In the genomic region with DNA sequence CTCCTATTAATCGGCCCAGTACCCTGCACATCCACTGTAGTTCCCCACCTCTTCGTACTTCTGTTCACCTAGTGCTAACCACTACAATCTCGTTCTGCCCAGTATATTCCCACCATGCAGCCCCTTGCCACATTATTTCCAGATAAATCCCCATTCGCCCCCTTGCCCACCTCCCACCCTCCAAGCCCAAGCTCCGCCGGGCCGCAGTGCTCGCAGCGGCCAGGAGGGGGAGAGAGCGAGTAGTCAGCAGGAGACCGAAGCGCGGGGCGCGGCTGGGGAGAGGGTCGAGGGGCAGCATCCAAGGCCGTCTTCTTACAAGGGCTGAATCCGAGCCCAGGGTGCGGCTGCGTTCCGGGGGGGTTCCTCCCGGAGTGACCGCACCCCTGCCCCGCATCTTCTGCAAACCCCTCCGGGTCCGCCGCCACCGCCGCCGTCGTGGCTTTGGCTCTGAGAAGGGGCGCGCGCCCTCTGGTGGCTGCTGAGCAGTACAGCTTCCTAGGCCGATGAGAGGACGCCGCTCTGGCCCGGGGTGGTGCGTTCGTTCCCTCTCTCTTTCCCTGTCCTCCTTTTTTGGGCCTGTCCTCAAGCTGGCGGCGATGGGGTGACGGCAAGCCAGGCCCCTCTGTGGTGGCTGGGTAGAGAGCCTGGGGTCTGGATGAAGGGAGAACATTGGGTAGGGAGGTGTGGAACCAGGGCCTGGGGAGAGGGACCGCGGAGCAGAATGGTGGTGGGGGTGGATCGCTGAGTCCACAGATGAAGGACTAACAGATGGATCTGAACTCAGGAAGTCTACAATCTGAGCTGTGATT, we compare ENCODE assay signal across 9 cellular contexts. TPM values are rescaled to one million over a fixed set of nuclear protein-coding genes. Genes with fewer than 3 reads are reported as not detected.
DNase-seq lines count a peak whose midpoint lies in the region; ATAC-seq, FAIRE-seq and TF ChIP-seq lines count a peak whose summit lies in the region.
"Had no signal": no experiment of that assay in that cellular context is flagged by ENCODE, and none has a peak within 500 bp of the region (broad histone marks: within the 10 kb centered on the region; RNA-seq: fewer than 3 reads in every experiment).

No MANE protein-coding gene starts in this region.

- peak; percentile 56 for TF ChIP-seq CTCF in D721Med (IDR thresholded peaks at IDR 0.05; ENCODE audit: insufficient read depth, missing control alignments)
- peak in 2 of 3 donors; percentile 80 to 99 for TF ChIP-seq CTCF in omental fat pad (IDR thresholded peaks at IDR 0.05)
- peak; percentile 100 for TF ChIP-seq CTCF in thoracic aorta (IDR thresholded peaks at IDR 0.05)

- FAIRE-seq in D721Med (lab: Jason Lieb, UNC), result no peak
- FAIRE-seq: islet of Langerhans had no signal

- DNase-seq in D721Med (ENCODE audit: insufficient read length, low spot score) (peak; percentile 87), HuH-7 (ENCODE audit: low spot score) (peak; percentile 92), SHP77 treated with DMSO at 0.1 percent for 48 hours (lab: John Stamatoyannopoulos, UW) (peak; percentile 76), globus pallidus (ENCODE audit: low spot score) (peak; percentile 81), omental fat pad (ENCODE audit: low spot score) (peak; percentile 55), thoracic aorta (ENCODE audit: low spot score) (no peak)
- DNase-seq in activated naive CD4-positive, alpha-beta T cell treated with anti-CD3 and anti-CD28 coated beads, Interleukin-2, amount 10 ng/mL, durations not matched to agents 7 days and 5 days, result peak; percentile 85

- H3K27me3 Mint-ChIP-seq in activated naive CD4-positive, alpha-beta T cell treated with anti-CD3 and anti-CD28 coated beads, Interleukin-2, amount 10 ng/mL, durations not matched to agents 7 days and 5 days, result peaks cover 81% of the 10 kb centered on the region

- H3K9me3 Mint-ChIP-seq in activated naive CD4-positive, alpha-beta T cell treated with anti-CD3 and anti-CD28 coated beads, Interleukin-2, amount 10 ng/mL, durations not matched to agents 7 days and 5 days, result no peaks in the 10 kb centered on the region

- CTCF ChIA-PET in activated naive CD4-positive, alpha-beta T cell treated with anti-CD3 and anti-CD28 coated beads, Interleukin-2, amount 10 ng/mL, durations not matched to agents 7 days and 5 days (lab: Charles Lee), result interaction anchor here (0.6 to 3.8 kb wide), 39 partner anchors 9 to 388 kb away, joined by 3 to 91 read pairs (median 3); no protein-coding TSS in a partner anchor

- H3K27ac Mint-ChIP-seq in activated naive CD4-positive, alpha-beta T cell treated with anti-CD3 and anti-CD28 coated beads, Interleukin-2, amount 10 ng/mL, durations not matched to agents 7 days and 5 days, result no peak overlapping the region

- ATAC-seq in GM21423 (IDR thresholded peaks at IDR 0.05; ENCODE audit: unreplicated experiment), result peak; percentile 81
- peak; percentile 91 for ATAC-seq in omental fat pad (ENCODE audit: low FRiP score)
- ATAC-seq in thoracic aorta (ENCODE audit: insufficient number of reproducible peaks, low FRiP score, low read depth), result peak; percentile 84

- peaks cover 8% of the 10 kb centered on the region for H3K4me1 Mint-ChIP-seq in activated naive CD4-positive, alpha-beta T cell treated with anti-CD3 and anti-CD28 coated beads, Interleukin-2, amount 10 ng/mL, durations not matched to agents 7 days and 5 days

- peak overlapping the region; percentile 63 for H3K4me3 Mint-ChIP-seq in activated naive CD4-positive, alpha-beta T cell treated with anti-CD3 and anti-CD28 coated beads, Interleukin-2, amount 10 ng/mL, durations not matched to agents 7 days and 5 days

- H3K4me3 ChIP-seq in thoracic aorta, result peak overlapping the region; percentile 72

- H3K27me3 ChIP-seq in thoracic aorta (replicated peaks; ENCODE audit: insufficient read depth), result no peaks in the 10 kb centered on the region

- no peaks in the 10 kb centered on the region for H3K36me3 ChIP-seq in thoracic aorta

- no peak overlapping the region for H3K27ac ChIP-seq in thoracic aorta

- H3K4me1 ChIP-seq in thoracic aorta (ENCODE audit: control insufficient read depth in 1 of 2, low read depth in 2 of 2), result peaks cover 0 to 17% of the 10 kb centered on the region in 2 donors

- H3K36me3 Mint-ChIP-seq in activated naive CD4-positive, alpha-beta T cell treated with anti-CD3 and anti-CD28 coated beads, Interleukin-2, amount 10 ng/mL, durations not matched to agents 7 days and 5 days, result no peaks in the 10 kb centered on the region

- H3K9me3 ChIP-seq in thoracic aorta, result no peaks in the 10 kb centered on the region

RNA-seq across cellular contexts. Expression of a gene that starts 30.0 kb away (rescaled TPM):
- total RNA-seq in omental fat pad (under 1 TPM in 3 of 4 donors, not detected in 1; 0.12 to 0.46 (median 0.16) TPM), thoracic aorta (under 1 TPM; 0.14 to 0.41 TPM)
